8 cellular contexts compared by ENCODE assay signal in the genomic region with DNA sequence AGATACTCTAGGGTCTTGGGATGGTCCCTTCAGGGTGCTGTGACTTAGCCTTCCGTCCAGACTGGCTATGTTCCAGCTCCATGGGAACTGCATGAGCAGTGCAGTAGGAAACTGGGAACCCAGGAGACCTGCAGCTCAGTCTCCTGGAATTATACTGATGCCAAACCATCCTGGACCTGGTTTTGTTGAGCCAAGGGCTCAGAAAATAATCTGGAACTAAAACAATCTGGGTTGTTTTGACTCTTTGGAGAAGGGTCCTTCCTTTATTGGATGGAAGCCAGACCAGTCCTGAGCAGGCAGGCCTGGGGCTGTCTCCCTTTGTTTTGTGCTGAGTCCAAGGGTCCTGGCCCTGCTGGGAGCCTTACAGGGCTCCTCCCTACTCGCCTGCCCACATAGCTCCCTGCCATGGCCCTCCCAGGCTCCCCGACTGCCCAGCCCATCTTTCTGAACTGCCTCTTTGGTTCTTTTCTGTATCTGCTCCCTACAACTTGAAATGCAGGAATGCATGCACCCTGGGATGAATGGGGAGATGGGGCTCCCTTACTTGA. TPM values are rescaled to one million over a fixed set of nuclear protein-coding genes. Genes with fewer than 3 reads are reported as not detected.
A peak's percentile ranks its signal among the peaks of the same experiment; 100 is the strongest.
DNase-seq lines count a peak whose midpoint lies in the region; ATAC-seq and TF ChIP-seq lines count a peak whose summit lies in the region.
"Had no signal": no experiment of that assay in that cellular context is flagged by ENCODE, and none has a peak within 500 bp of the region (broad histone marks: within the 10 kb centered on the region; RNA-seq: fewer than 3 reads in every experiment).

No MANE protein-coding gene starts in this region.

- H3K27me3 ChIP-seq in WERI-Rb-1 (ENCODE audit: insufficient read depth, low read depth, severe bottlenecking) = no peaks in the 10 kb centered on the region
- H3K27me3 ChIP-seq in spleen (replicated peaks in 1 of 7) = no peaks in the 10 kb centered on the region

- peaks cover 7% of the 10 kb centered on the region for H3K4me1 ChIP-seq in HEK293 (ENCODE audit: control insufficient read depth, insufficient read depth, low read length)
- H3K4me1 ChIP-seq in spleen = peaks cover 20 to 51% (median 38%) of the 10 kb centered on the region in 6 donors

- peaks cover 7% of the 10 kb centered on the region for H3K36me3 Mint-ChIP-seq in glutamatergic neuron (ENCODE audit: unreplicated experiment)

- POLR2A ChIA-PET in HEK293 (lab: Yijun Ruan, JAX) = interaction anchor here (0.6 to 2.7 kb wide), 9 partner anchors 10 to 590 kb away, joined by 3 to 15 read pairs (median 4); a partner anchor contains a TSS

- no peak for ATAC-seq in HG03520 (IDR thresholded peaks at IDR 0.05; ENCODE audit: unreplicated experiment)
- ATAC-seq in HG02678 (IDR thresholded peaks at IDR 0.05; ENCODE audit: unreplicated experiment) = no peak

- no peak overlapping the region; the same call in 1 of the 2 replicates for H3K27ac ChIP-seq in HEK293 (ENCODE audit: extremely low read depth, low read depth, low read length)
- peak overlapping the region; percentile 39 for H3K27ac ChIP-seq in WERI-Rb-1
- peak overlapping the region in 2 of 8 donors; percentile 96 to 97 for H3K27ac ChIP-seq in spleen

- no peaks in the 10 kb centered on the region for H3K9me3 ChIP-seq in HEK293 (ENCODE audit: control insufficient read depth, insufficient read depth, low read depth, low read length)
- H3K9me3 ChIP-seq in WERI-Rb-1 (ENCODE audit: severe bottlenecking) = no peaks in the 10 kb centered on the region
- H3K9me3 ChIP-seq in spleen = no peaks in the 10 kb centered on the region

- H3K27me3 Mint-ChIP-seq in glutamatergic neuron (ENCODE audit: unreplicated experiment) = peaks cover 1% of the 10 kb centered on the region

- TF ChIP-seq CTCF in HEK293 (tag by site-specific recombination; IDR thresholded peaks at IDR 0.05) = no peak
- TF ChIP-seq CTCF in WERI-Rb-1 (IDR thresholded peaks at IDR 0.05; ENCODE audit: low read depth, low read length) = no peak
- no peak for TF ChIP-seq CTCF in glutamatergic neuron (IDR thresholded peaks at IDR 0.05; ENCODE audit: partially characterized antibody, unreplicated experiment)
- no peak for TF ChIP-seq CTCF in spleen (IDR thresholded peaks at IDR 0.05 in 8 of 11, conservative IDR thresholded peaks at IDR 0.05 in 3 of 11)

- H3K4me3 Mint-ChIP-seq in glutamatergic neuron (ENCODE audit: unreplicated experiment) = peak overlapping the region; percentile 94

- DNase-seq in WERI-Rb-1 (no peak), glutamatergic neuron (no peak), spleen (no peak), NCI-H774 (lab: John Stamatoyannopoulos, UW) (no peak)
- DNase-seq: aorta had no signal

- peaks cover 0 to 34% of the 10 kb centered on the region in 2 experiments; a peak in 1 of 3 replicates for H3K36me3 ChIP-seq in HEK293 (ENCODE audit: control insufficient read depth in 2 of 2, insufficient read depth in 1 of 2, low read length in 2 of 2)
- H3K36me3 ChIP-seq in WERI-Rb-1 = peaks cover 14% of the 10 kb centered on the region
- H3K36me3 ChIP-seq in spleen = peaks cover 0 to 27% (median 9%) of the 10 kb centered on the region in 6 donors

- 45 to 68% (median 63%) methylated on average over 3 of the region's 3 CpGs for WGBS in spleen, 5 donors

- CTCF ChIA-PET in HEK293 (lab: Yijun Ruan, JAX) = interaction anchor here (0.5 to 6.4 kb wide), 3 partner anchors 99 to 1193 kb away, joined by 3 to 79 read pairs (median 4); no protein-coding TSS in a partner anchor

- H3K9me3 Mint-ChIP-seq in glutamatergic neuron (ENCODE audit: unreplicated experiment) = peaks cover 4% of the 10 kb centered on the region

- intact Hi-C loops in spleen (cut with DNase I; ENCODE audit: low total_unique reads) = no loop called here

- peaks cover 13% of the 10 kb centered on the region for H3K4me1 Mint-ChIP-seq in glutamatergic neuron (ENCODE audit: low read depth, unreplicated experiment)

- no peak for TF ChIP-seq POLR2A in spleen (IDR thresholded peaks at IDR 0.05)

- H3K4me3 ChIP-seq in HEK293 (ENCODE audit: low read depth, low read length) (peak overlapping the region; percentile 85), WERI-Rb-1 (ENCODE audit: low read depth, low read length) (peak overlapping the region; percentile 66), spleen (peak overlapping the region in 7 of 8 donors; percentile 62 to 83 (median 69))

- no peak overlapping the region for H3K27ac Mint-ChIP-seq in glutamatergic neuron (ENCODE audit: unreplicated experiment)

TF ChIP-seq in HEK293, 187 proteins besides CTCF, POLR2A, EP300 and RAD21:
- TF ChIP-seq ZNF335 (tag by site-specific recombination; conservative IDR thresholded peaks at IDR 0.05) = peak; percentile 98
- 0 out of 2 replicates have a peak, but pooled peaks have one; percentile 21 for TF ChIP-seq ZBTB48 (tag by site-specific recombination; IDR thresholded peaks at IDR 0.05)
- no peak for TF ChIP-seq OVOL3 (tag by site-specific recombination; IDR thresholded peaks at IDR 0.05)
- peak; percentile 51 for TF ChIP-seq ZIC2 (tag by site-specific recombination; IDR thresholded peaks at IDR 0.05)
TF ChIP-seq in HEK293: peak in this region for 3.

RNA-seq across cellular contexts. Expression of a gene that starts 1.2 kb away (rescaled TPM):
- total RNA-seq in glutamatergic neuron (ENCODE audit: unreplicated experiment) (53.2 TPM), spleen (10 to 100 TPM; 18.2 to 27.4 (median 22.6) TPM)
- 10 to 100 TPM; 10.5 to 19.4 (median 16.4) TPM for polyA plus RNA-seq in spleen

RNA-seq across cellular contexts. Expression of a gene that starts 14.4 kb away (rescaled TPM):
- total RNA-seq in glutamatergic neuron (ENCODE audit: unreplicated experiment) (not detected), spleen (1 to 10 TPM in 1 of 7 donors, under 1 TPM in 2, not detected in 4; 0.63 to 2.1 (median 0.81) TPM)
- polyA plus RNA-seq in spleen = 1 to 10 TPM in 1 of 3 donors, under 1 TPM in 2; 0.35 to 1.2 (median 0.52) TPM

RNA-seq across cellular contexts. Expression of a gene that starts 21.8 kb away (rescaled TPM):
- total RNA-seq in glutamatergic neuron (ENCODE audit: unreplicated experiment) (25.3 TPM), spleen (10 to 100 TPM; 22.9 to 36.5 (median 26.1) TPM)
- 10 to 100 TPM; 15.7 to 24.6 (median 17.6) TPM for polyA plus RNA-seq in spleen

RNA-seq across cellular contexts. Expression of a gene that starts 26.8 kb away (rescaled TPM):
- total RNA-seq in glutamatergic neuron (ENCODE audit: unreplicated experiment) (208 TPM), spleen (100 to 1,000 TPM; 124 to 219 (median 133) TPM)
- 100 to 1,000 TPM; 176 to 205 (median 177) TPM for polyA plus RNA-seq in spleen

RNA-seq across cellular contexts. Expression of a gene that starts 31.0 kb away (rescaled TPM):
- total RNA-seq in glutamatergic neuron (ENCODE audit: unreplicated experiment) (45.7 TPM), spleen (10 to 100 TPM; 11.4 to 23.3 (median 13.2) TPM)
- 10 to 100 TPM in 1 of 3 donors, 1 to 10 TPM in 2; 7.0 to 13.7 (median 7.7) TPM for polyA plus RNA-seq in spleen
